Comparison of ENCODE assay signal across 24 cellular contexts in genomic region chr5:179241764-179242370, GRCh38.
DNase-seq lines count a peak whose midpoint lies in the region; ATAC-seq, FAIRE-seq and TF ChIP-seq lines count a peak whose summit lies in the region.
"Had no signal": no experiment of that assay in that cellular context is flagged by ENCODE, and none has a peak within 500 bp of the region (broad histone marks: within the 10 kb centered on the region; RNA-seq: fewer than 3 reads in every experiment).

No MANE protein-coding gene starts in this region.

- H3K4me2 ChIP-seq in HepG2 (ENCODE audit: low read depth, low read length) (no peak overlapping the region), osteoblast (ENCODE audit: insufficient read depth, low read length) (no peak overlapping the region)

- TF ChIP-seq CTCF in right lobe of liver (IDR thresholded peaks at IDR 0.05) = no peak
- no peak for TF ChIP-seq CTCF in HepG2 (CRISPR knock-in tag; IDR thresholded peaks at IDR 0.05)
- no peak for TF ChIP-seq CTCF in heart right ventricle (IDR thresholded peaks at IDR 0.05)
- no peak for TF ChIP-seq CTCF in osteoblast (IDR thresholded peaks at IDR 0.05; ENCODE audit: extremely low read depth, low read depth, low read length)

- ATAC-seq in right lobe of liver (peak; percentile 28 to 58 (median 38)), HepG2 (no peak), heart right ventricle (peak in 5 of 8 donors; percentile 44 to 68 (median 59))
- ATAC-seq in activated CD4-positive, CD25-positive, alpha-beta regulatory T cell treated with anti-CD3 and anti-CD28 coated beads, Interleukin-2, amount 50 U/mL, for 24 hours = no peak
- ATAC-seq: activated T-helper 17 cell treated with anti-CD3 and anti-CD28 coated beads, Interleukin-2, amount 50 U/mL, for 72 hours; psoas muscle; stimulated activated naive CD8-positive, alpha-beta T cell treated with anti-CD3 and anti-CD28 coated beads, Interleukin-15, amount 100 ng/mL, for 72 hours had no signal

- TF ChIP-seq POLR2A in right lobe of liver (IDR thresholded peaks at IDR 0.05) (no peak), HepG2 (IDR thresholded peaks at IDR 0.05; ENCODE audit: insufficient read depth in 1 of 2, low read depth in 2 of 2, low read length in 2 of 2) (no peak)

- H3K4me1 Mint-ChIP-seq in activated T-helper 2 cell treated with anti-CD3 and anti-CD28 coated beads, Interferon-gamma antibody, Interleukin-2, Interleukin-4, amounts not matched to agents 10 μg/mL and 5 μg/mL and 100 μg/mL, durations not matched to agents 14 hours and 24 hours and 36 hours (ENCODE audit: low read depth) = no peaks in the 10 kb centered on the region
- H3K4me1 Mint-ChIP-seq: activated CD4-positive, alpha-beta T cell treated with anti-CD3 and anti-CD28 coated beads, Interleukin-2, amount 10 ng/mL, durations not matched to agents 7 days and 5 days; activated T-helper 17 cell treated with anti-CD3 and anti-CD28 coated beads, Interleukin-2, amount 50 U/mL, for 72 hours; CD4-positive, CD25-positive, alpha-beta regulatory T cell; stimulated activated naive CD8-positive, alpha-beta T cell treated with anti-CD3 and anti-CD28 coated beads, Interleukin-15, amount 100 ng/mL, for 72 hours had no signal

- H3K9ac ChIP-seq in HepG2 (ENCODE audit: insufficient read depth, low read depth, low read length) = no peak overlapping the region

- in situ Hi-C loops in HepG2 (cut with HindIII; ENCODE audit: extremely low pct_ligation_motif_present, low pct_unique_long_range_greater_than_20kb) = no loop called here

- no peaks in the 10 kb centered on the region for H3K27me3 Mint-ChIP-seq in activated T-helper 2 cell treated with anti-CD3 and anti-CD28 coated beads, Interferon-gamma antibody, Interleukin-2, Interleukin-4, amounts not matched to agents 10 μg/mL and 5 μg/mL and 100 μg/mL, durations not matched to agents 14 hours and 24 hours and 36 hours (ENCODE audit: low read depth)

- no peak overlapping the region for H3K27ac Mint-ChIP-seq in activated T-helper 2 cell treated with anti-CD3 and anti-CD28 coated beads, Interferon-gamma antibody, Interleukin-2, Interleukin-4, amounts not matched to agents 10 μg/mL and 5 μg/mL and 100 μg/mL, durations not matched to agents 14 hours and 24 hours and 36 hours
- H3K27ac Mint-ChIP-seq: activated CD4-positive, alpha-beta T cell treated with anti-CD3 and anti-CD28 coated beads, Interleukin-2, amount 10 ng/mL, durations not matched to agents 7 days and 5 days; activated T-helper 17 cell treated with anti-CD3 and anti-CD28 coated beads, Interleukin-2, amount 50 U/mL, for 72 hours; CD4-positive, CD25-positive, alpha-beta regulatory T cell; IgD-negative memory B cell; stimulated activated naive CD8-positive, alpha-beta T cell treated with anti-CD3 and anti-CD28 coated beads, Interleukin-15, amount 100 ng/mL, for 72 hours had no signal

- H3K9me3 Mint-ChIP-seq in activated T-helper 2 cell treated with anti-CD3 and anti-CD28 coated beads, Interferon-gamma antibody, Interleukin-2, Interleukin-4, amounts not matched to agents 10 μg/mL and 5 μg/mL and 100 μg/mL, durations not matched to agents 14 hours and 24 hours and 36 hours = peaks cover 5% of the 10 kb centered on the region
- H3K9me3 Mint-ChIP-seq: activated T-helper 17 cell treated with anti-CD3 and anti-CD28 coated beads, Interleukin-2, amount 50 U/mL, for 72 hours had no signal

- no TSS peak for BruUV-seq in HepG2 (replicated peaks; lab: Mats Ljungman, UMichigan)

- H3K79me2 ChIP-seq in HepG2 (ENCODE audit: insufficient read depth, low read length) (no peaks in the 10 kb centered on the region), osteoblast (ENCODE audit: insufficient read depth, low read length) (peaks cover 96% of the 10 kb centered on the region)

- no peak overlapping the region for H3K27ac ChIP-seq in right lobe of liver
- no peak overlapping the region for H3K27ac ChIP-seq in HepG2 (ENCODE audit: extremely low read length, insufficient read depth, low read length)
- peak overlapping the region in 2 of 10 donors; percentile 31 to 38 for H3K27ac ChIP-seq in heart right ventricle
- H3K27ac ChIP-seq in osteoblast (ENCODE audit: low read depth, low read length) = no peak overlapping the region
- H3K27ac ChIP-seq: cardiac muscle cell, psoas muscle had no signal

- peak in 2 of 3 donors; percentile 20 to 31 for DNase-seq in right lobe of liver
- no peak for DNase-seq in HepG2 (ENCODE audit: low spot score)
- DNase-seq in heart right ventricle = no peak
- peak; percentile 75 for DNase-seq in osteoblast (ENCODE audit: insufficient read length, low spot score, missing footprints)
- DNase-seq in NCI-H748 (lab: John Stamatoyannopoulos, UW; ENCODE audit: unreplicated experiment) = no peak
- no peak for DNase-seq in activated T-helper 2 cell treated with anti-CD3 and anti-CD28 coated beads, Interferon-gamma antibody, Interleukin-2, Interleukin-4, amounts not matched to agents 10 μg/mL and 5 μg/mL and 100 μg/mL, durations not matched to agents 14 hours and 24 hours and 36 hours (ENCODE audit: low spot score)
- DNase-seq in middle frontal gyrus (ENCODE audit: extremely low spot score, low spot score) = no peak
- DNase-seq: activated CD4-positive, alpha-beta T cell treated with anti-CD3 and anti-CD28 coated beads, Interleukin-2, amount 10 ng/mL, durations not matched to agents 7 days and 5 days; CD4-positive, CD25-positive, alpha-beta regulatory T cell; DMS 273 treated with DMSO at 0.1 percent for 48 hours; erythroblast; midbrain; NCI-H1417 treated with DMSO at 0.1 percent for 48 hours; NCI-H526 treated with DMSO at 0.1 percent for 48 hours; OCI-M1; SIG-M5; stimulated activated CD4-positive, alpha-beta T cell treated with anti-CD3 and anti-CD28 coated beads, Interleukin-4, amount 100 ng/mL, for 24 hours had no signal

- TF ChIP-seq EP300 in HepG2 (IDR thresholded peaks at IDR 0.05; ENCODE audit: low read depth in 2 of 2, low read length in 2 of 2) = no peak
- TF ChIP-seq EP300 in HepG2 (CRISPR knock-in tag; IDR thresholded peaks at IDR 0.05; ENCODE audit: borderline replicate concordance) = no peak

- H3K36me3 ChIP-seq in right lobe of liver (no peaks in the 10 kb centered on the region), HepG2 (replicated peaks in 1 of 2; ENCODE audit: control insufficient read depth in 1 of 2, insufficient read depth in 2 of 2, low read length in 2 of 2) (no peaks in the 10 kb centered on the region), heart right ventricle (no peaks in the 10 kb centered on the region), osteoblast (ENCODE audit: insufficient read depth, low read length) (peaks cover 30% of the 10 kb centered on the region)
- H3K36me3 ChIP-seq: cardiac muscle cell had no signal

- 71% methylated on average over 9 of the region's 11 CpGs for WGBS in right lobe of liver (ENCODE audit: insufficient coverage, low coverage, low lambda C conversion rate, missing lambda C conversion rate)
- 67% methylated on average over 11 of the region's 11 CpGs for WGBS in HepG2 (ENCODE audit: low lambda C conversion rate)
- WGBS in heart right ventricle, 2 donors = 70 to 80% methylated on average over 11 of the region's 11 CpGs

- CTCF ChIA-PET in HepG2 (lab: Yijun Ruan, JAX; ENCODE audit: low intra/inter-chr PET ratio, low total read pairs) = no interaction called here

- TF ChIP-seq RAD21 in HepG2 (CRISPR knock-in tag; IDR thresholded peaks at IDR 0.05) = no peak

- H3K4me1 ChIP-seq in right lobe of liver (no peaks in the 10 kb centered on the region), HepG2 (ENCODE audit: insufficient read depth, low read length) (0 out of 2 replicates have a peak, but pooled peaks cover 9% of the 10 kb centered on the region), heart right ventricle (peaks cover 0 to 39% (median 11%) of the 10 kb centered on the region in 9 donors), osteoblast (ENCODE audit: insufficient read depth, low read length) (peaks cover 20% of the 10 kb centered on the region)
- H3K4me1 ChIP-seq: psoas muscle had no signal

- no peaks in the 10 kb centered on the region for H3K9me3 ChIP-seq in right lobe of liver
- H3K9me3 ChIP-seq in HepG2 (ENCODE audit: low read length) = no peaks in the 10 kb centered on the region
- peaks cover 0 to 20% (median 10%) of the 10 kb centered on the region in 11 donors for H3K9me3 ChIP-seq in heart right ventricle
- no peaks in the 10 kb centered on the region for H3K9me3 ChIP-seq in osteoblast (ENCODE audit: low read depth, low read length)

- H3K4me3 ChIP-seq in right lobe of liver = no peak overlapping the region
- H3K4me3 ChIP-seq in HepG2 (replicated peaks in 1 of 3; ENCODE audit: insufficient read depth in 1 of 3, low read depth in 2 of 3, low read length in 3 of 3) = no peak overlapping the region
- no peak overlapping the region for H3K4me3 ChIP-seq in heart right ventricle
- no peak overlapping the region for H3K4me3 ChIP-seq in osteoblast (ENCODE audit: insufficient read depth, low read length)
- H3K4me3 ChIP-seq: cardiac muscle cell, psoas muscle had no signal

- no peak for FAIRE-seq in HepG2 (lab: Jason Lieb, UNC)
- FAIRE-seq: frontal cortex had no signal

- intact Hi-C loops in right lobe of liver (cut with DNase I) = no loop called here
- intact Hi-C loops in HepG2 (cut with micrococcal nuclease; ENCODE audit: unreplicated experiment) = no loop called here
- intact Hi-C loops in heart right ventricle (cut with DNase I) = no loop called here
- intact Hi-C loops in activated T-helper 2 cell treated with anti-CD3 and anti-CD28 coated beads, Interferon-gamma antibody, Interleukin-2, Interleukin-4, amounts not matched to agents 10 μg/mL and 5 μg/mL and 100 μg/mL, durations not matched to agents 14 hours and 24 hours and 36 hours (cut with micrococcal nuclease) = no loop called here

- POLR2A ChIA-PET in HepG2 (lab: Yijun Ruan, JAX) = no interaction called here

- H4K20me1 ChIP-seq in HepG2 (ENCODE audit: insufficient read depth, low read length) (no peaks in the 10 kb centered on the region), osteoblast (ENCODE audit: insufficient read depth, low read length) (peaks cover 65% of the 10 kb centered on the region)

- no peaks in the 10 kb centered on the region for H3K36me3 Mint-ChIP-seq in activated T-helper 2 cell treated with anti-CD3 and anti-CD28 coated beads, Interferon-gamma antibody, Interleukin-2, Interleukin-4, amounts not matched to agents 10 μg/mL and 5 μg/mL and 100 μg/mL, durations not matched to agents 14 hours and 24 hours and 36 hours (ENCODE audit: low read depth)
- H3K36me3 Mint-ChIP-seq: CD4-positive, CD25-positive, alpha-beta regulatory T cell had no signal

- H3K4me3 Mint-ChIP-seq in activated T-helper 2 cell treated with anti-CD3 and anti-CD28 coated beads, Interferon-gamma antibody, Interleukin-2, Interleukin-4, amounts not matched to agents 10 μg/mL and 5 μg/mL and 100 μg/mL, durations not matched to agents 14 hours and 24 hours and 36 hours (ENCODE audit: low read depth) = no peak overlapping the region
- H3K4me3 Mint-ChIP-seq: activated CD4-positive, alpha-beta T cell treated with anti-CD3 and anti-CD28 coated beads, Interleukin-2, amount 10 ng/mL, durations not matched to agents 7 days and 5 days; activated T-helper 17 cell treated with anti-CD3 and anti-CD28 coated beads, Interleukin-2, amount 50 U/mL, for 72 hours; CD4-positive, CD25-positive, alpha-beta regulatory T cell; IgD-negative memory B cell; stimulated activated naive CD8-positive, alpha-beta T cell treated with anti-CD3 and anti-CD28 coated beads, Interleukin-15, amount 100 ng/mL, for 72 hours had no signal

- H3K27me3 ChIP-seq in right lobe of liver (no peaks in the 10 kb centered on the region), HepG2 (ENCODE audit: control insufficient read depth in 1 of 2, insufficient read depth in 2 of 2, low read length in 2 of 2) (peaks cover 0 to 4% of the 10 kb centered on the region in 2 experiments; a peak in 2 of 5 replicates), heart right ventricle (peaks cover 0 to 15% (median 0%) of the 10 kb centered on the region in 7 donors), osteoblast (ENCODE audit: insufficient read depth, low read length) (no peaks in the 10 kb centered on the region)
- H3K27me3 ChIP-seq: cardiac muscle cell had no signal

- H2AFZ ChIP-seq in HepG2 (ENCODE audit: low read length) (no peak overlapping the region), osteoblast (ENCODE audit: low read length) (no peak overlapping the region)

Comparison
In these comparisons a context has a peak if more than half of its experiments do, and no peak if none do; other contexts are left out.
1. ATAC-seq: peak in right lobe of liver (4 of 4) and heart right ventricle (5 of 8); none in HepG2 (single experiment) and activated CD4-positive, CD25-positive, alpha-beta regulatory T cell treated with anti-CD3 and anti-CD28 coated beads, Interleukin-2, amount 50 U/mL, for 24 hours (0 of 2).
2. DNase-seq: peak in right lobe of liver (2 of 3) and osteoblast (single experiment); none in HepG2 (single experiment), heart right ventricle (0 of 2), NCI-H748 (single experiment), activated T-helper 2 cell treated with anti-CD3 and anti-CD28 coated beads, Interferon-gamma antibody, Interleukin-2, Interleukin-4, amounts not matched to agents 10 μg/mL and 5 μg/mL and 100 μg/mL, durations not matched to agents 14 hours and 24 hours and 36 hours (single experiment) and middle frontal gyrus (single experiment).